15 cellular contexts compared by ENCODE assay signal in the genomic region with DNA sequence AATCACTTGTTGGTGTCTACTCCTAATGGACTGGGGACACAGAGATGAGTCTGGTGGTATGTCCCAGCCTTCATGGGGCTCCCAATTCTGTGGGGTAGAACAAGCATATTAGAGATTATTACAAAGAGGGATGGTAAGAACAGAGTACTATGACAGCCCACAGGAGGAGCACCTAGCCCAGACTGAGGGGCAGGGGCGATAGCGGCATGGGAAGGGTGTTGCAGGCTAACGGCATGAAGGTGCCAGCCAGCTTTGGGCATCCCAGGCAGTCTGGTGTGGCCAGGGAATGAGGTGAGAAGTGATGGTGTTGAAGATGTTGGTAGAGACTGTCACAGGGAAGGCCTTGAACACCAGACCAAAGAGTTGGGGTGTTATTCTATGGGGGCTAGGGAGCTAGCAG.
"Had no signal": no experiment of that assay in that cellular context is flagged by ENCODE, and none has a peak within 500 bp of the region (broad histone marks: within the 10 kb centered on the region; RNA-seq: fewer than 3 reads in every experiment).

No MANE protein-coding gene starts in this region.

- H3K9me3 Mint-ChIP-seq: activated naive CD4-positive, alpha-beta T cell treated with anti-CD3 and anti-CD28 coated beads, Interleukin-2, amount 50 U/mL, for 24 hours; activated T-cell treated with anti-CD3 and anti-CD28 coated beads, Interleukin-2, amount 50 U/mL, for 24 hours; naive thymus-derived CD8-positive, alpha-beta T cell; T-cell had no signal

- DNase-seq: activated effector memory CD4-positive, alpha-beta T cell treated with anti-CD3 and anti-CD28 coated beads, Interleukin-2, amount 50 U/mL, for 16 hours; activated T-cell treated with anti-CD3 and anti-CD28 coated beads, Interleukin-2, amount 50 U/mL, for 24 hours; adrenal gland; effector CD4-positive, alpha-beta T cell; left cardiac atrium; spleen; stimulated activated naive CD8-positive, alpha-beta T cell treated with anti-CD3 and anti-CD28 coated beads, Interleukin-15, amount 100 ng/mL, for 72 hours; T1000 had no signal

- H3K36me3 Mint-ChIP-seq: activated naive CD4-positive, alpha-beta T cell treated with anti-CD3 and anti-CD28 coated beads, Interleukin-2, amount 50 U/mL, for 24 hours; naive thymus-derived CD8-positive, alpha-beta T cell; T-cell had no signal

- H3K27ac Mint-ChIP-seq: activated naive CD4-positive, alpha-beta T cell treated with anti-CD3 and anti-CD28 coated beads, Interleukin-2, amount 50 U/mL, for 24 hours; activated T-cell treated with anti-CD3 and anti-CD28 coated beads, Interleukin-2, amount 50 U/mL, for 24 hours; progenitor cell of endocrine pancreas; stimulated activated naive CD8-positive, alpha-beta T cell treated with anti-CD3 and anti-CD28 coated beads, Interleukin-15, amount 100 ng/mL, for 72 hours; T-cell had no signal

- H3K4me1 Mint-ChIP-seq: activated naive CD4-positive, alpha-beta T cell treated with anti-CD3 and anti-CD28 coated beads, Interleukin-2, amount 50 U/mL, for 24 hours; stimulated activated naive CD8-positive, alpha-beta T cell treated with anti-CD3 and anti-CD28 coated beads, Interleukin-15, amount 100 ng/mL, for 72 hours; T-cell had no signal

- H3K36me3 ChIP-seq: adrenal gland, right lobe of liver, spleen, thoracic aorta had no signal

- H3K4me3 Mint-ChIP-seq: activated naive CD4-positive, alpha-beta T cell treated with anti-CD3 and anti-CD28 coated beads, Interleukin-2, amount 50 U/mL, for 24 hours; activated T-cell treated with anti-CD3 and anti-CD28 coated beads, Interleukin-2, amount 50 U/mL, for 24 hours; naive thymus-derived CD8-positive, alpha-beta T cell; stimulated activated naive CD8-positive, alpha-beta T cell treated with anti-CD3 and anti-CD28 coated beads, Interleukin-15, amount 100 ng/mL, for 72 hours; T-cell had no signal

- H3K9me3 ChIP-seq: adrenal gland, right lobe of liver, spleen, thoracic aorta had no signal

- H3K27me3 Mint-ChIP-seq: activated naive CD4-positive, alpha-beta T cell treated with anti-CD3 and anti-CD28 coated beads, Interleukin-2, amount 50 U/mL, for 24 hours; stimulated activated naive CD8-positive, alpha-beta T cell treated with anti-CD3 and anti-CD28 coated beads, Interleukin-15, amount 100 ng/mL, for 72 hours had no signal

- H3K27ac ChIP-seq: adrenal gland, right lobe of liver, spleen, thoracic aorta had no signal

- H3K4me3 ChIP-seq: adrenal gland, right lobe of liver, spleen, thoracic aorta had no signal

- H3K4me1 ChIP-seq: right lobe of liver, spleen had no signal

- H3K27me3 ChIP-seq: adrenal gland, right lobe of liver, spleen had no signal

- ATAC-seq: activated CD4-positive, CD25-positive, alpha-beta regulatory T cell treated with anti-CD3 and anti-CD28 coated beads, Interleukin-2, amount 50 U/mL, for 24 hours; naive thymus-derived CD8-positive, alpha-beta T cell; right lobe of liver; stimulated activated naive CD8-positive, alpha-beta T cell treated with anti-CD3 and anti-CD28 coated beads, Interleukin-15, amount 100 ng/mL, for 72 hours; T-cell had no signal
